ENCODE assay signal across 14 cellular contexts in the genomic region with DNA sequence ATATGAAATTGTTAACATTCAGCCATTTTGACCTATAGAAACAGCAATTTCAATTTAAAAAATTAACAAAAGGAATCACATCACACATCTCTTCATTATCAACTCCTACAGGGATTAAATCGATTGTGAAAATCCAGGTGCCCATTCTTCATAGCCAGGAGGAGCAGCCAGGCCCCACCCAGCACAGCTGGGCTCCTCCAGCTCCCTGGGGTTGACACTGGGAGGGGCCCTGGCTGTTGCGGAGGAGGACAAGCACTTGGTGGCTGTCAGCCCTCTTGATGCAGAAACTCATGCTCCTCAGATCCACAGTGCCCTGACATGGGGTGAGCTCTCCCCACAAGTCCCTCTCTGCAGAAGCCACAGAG.
"Had no signal": no experiment of that assay in that cellular context is flagged by ENCODE, and none has a peak within 500 bp of the region (broad histone marks: within the 10 kb centered on the region; RNA-seq: fewer than 3 reads in every experiment).

No MANE protein-coding gene starts in this region.

- H3K36me3 Mint-ChIP-seq: activated naive CD4-positive, alpha-beta T cell treated with anti-CD3 and anti-CD28 coated beads, Interleukin-2, amount 50 U/mL, for 72 hours; brain had no signal

- H3K36me3 ChIP-seq: lower lobe of right lung, ovary had no signal

- ATAC-seq: activated naive CD4-positive, alpha-beta T cell treated with anti-CD3 and anti-CD28 coated beads, Interleukin-2, amount 50 U/mL, for 72 hours; gastroesophageal sphincter; left colon; lower lobe of right lung; sciatic nerve had no signal

- H3K4me3 Mint-ChIP-seq: brain, endodermal cell, neural crest cell had no signal

- H3K4me3 ChIP-seq: gastroesophageal sphincter, lower lobe of right lung, ovary, stomach had no signal

- H3K27ac Mint-ChIP-seq: endodermal cell had no signal

- H3K4me1 ChIP-seq: lower lobe of right lung had no signal

- H3K9me3 ChIP-seq: gastroesophageal sphincter, lower lobe of right lung, ovary, stomach had no signal

- H3K27me3 ChIP-seq: gastroesophageal sphincter, ovary, stomach had no signal

- H3K9me3 Mint-ChIP-seq: activated naive CD4-positive, alpha-beta T cell treated with anti-CD3 and anti-CD28 coated beads, Interleukin-2, amount 50 U/mL, for 72 hours; endodermal cell; neural crest cell had no signal

- H3K27ac ChIP-seq: gastroesophageal sphincter, lower lobe of right lung, ovary, stomach had no signal

- DNase-seq: activated CD4-positive, alpha-beta T cell treated with anti-CD3 and anti-CD28 coated beads, Interleukin-2, amount 50 U/mL, for 1 hour; activated effector memory CD4-positive, alpha-beta T cell treated with anti-CD3 and anti-CD28 coated beads, Interleukin-2, amount 50 U/mL, for 16 hours; activated T-cell treated with anti-CD3 and anti-CD28 coated beads, Interleukin-2, amount 50 U/mL, for 1 hour; endodermal cell; left colon; lower lobe of right lung; midbrain; ovary; stomach had no signal
